Comparison of ENCODE assay signal across 12 cellular contexts in genomic region chr2:54728669-54729120, GRCh38. TPM values are rescaled to one million over a fixed set of nuclear protein-coding genes. Genes with fewer than 3 reads are reported as not detected.
DNase-seq lines count a peak whose midpoint lies in the region; ATAC-seq and TF ChIP-seq lines count a peak whose summit lies in the region.
"Had no signal": no experiment of that assay in that cellular context is flagged by ENCODE, and none has a peak within 500 bp of the region (broad histone marks: within the 10 kb centered on the region; RNA-seq: fewer than 3 reads in every experiment).

No MANE protein-coding gene starts in this region.

- H3K27ac ChIP-seq in brain microvascular endothelial cell, result no peak overlapping the region
- H3K27ac ChIP-seq: HL-60, upper lobe of right lung, WERI-Rb-1 had no signal

- peak; percentile 33 for TF ChIP-seq CTCF in brain microvascular endothelial cell (IDR thresholded peaks at IDR 0.05; ENCODE audit: low read depth, low read length, missing control alignments)

- intact Hi-C loops in left colon (cut with DNase I, micrococcal nuclease), result loop anchor here in 1 of 2 donors (10.0 kb wide), 1 partner anchor 106 kb away; no protein-coding TSS in a partner anchor

- peak; percentile 38 for DNase-seq in Caki2 (ENCODE audit: low read depth)
- DNase-seq in LHCN-M2 (ENCODE audit: low read depth), result peak; percentile 94
- DNase-seq in brain microvascular endothelial cell, result peak; percentile 88
- no peak for DNase-seq in left colon
- no peak for DNase-seq in activated CD4-positive, alpha-beta T cell treated with anti-CD3 and anti-CD28 coated beads, Interleukin-2, amount 50 U/mL, for 4 hours
- no peak for DNase-seq in NCI-H345 treated with DMSO at 0.1 percent for 48 hours (lab: John Stamatoyannopoulos, UW; ENCODE audit: unreplicated experiment)
- DNase-seq: activated effector memory CD4-positive, alpha-beta T cell treated with Interleukin-2 at 50 U/mL for 16 hours; upper lobe of right lung; WERI-Rb-1 had no signal

- ATAC-seq in left colon, result peak; percentile 39
- no peak for ATAC-seq in HG03139 (IDR thresholded peaks at IDR 0.05; ENCODE audit: unreplicated experiment)
- no peak for ATAC-seq in HG03097 (IDR thresholded peaks at IDR 0.05; ENCODE audit: low FRiP score, unreplicated experiment)
- ATAC-seq: upper lobe of right lung had no signal

- H3K4me3 ChIP-seq in brain microvascular endothelial cell (ENCODE audit: low read depth, low read length), result no peak overlapping the region
- H3K4me3 ChIP-seq: upper lobe of right lung had no signal

- no peaks in the 10 kb centered on the region for H3K36me3 ChIP-seq in brain microvascular endothelial cell (replicated peaks)
- H3K36me3 ChIP-seq: upper lobe of right lung, WERI-Rb-1 had no signal

- H3K27me3 ChIP-seq in brain microvascular endothelial cell (replicated peaks), result peaks cover 4% of the 10 kb centered on the region

- in situ Hi-C loops in Caki2 (cut with HindIII; ENCODE audit: low pct_unique_long_range_greater_than_20kb, low sequenced_read_pairs), result no loop called here
- in situ Hi-C loops in brain microvascular endothelial cell (cut with HindIII; ENCODE audit: low pct_ligation_motif_present, low sequenced_read_pairs), result no loop called here

RNA-seq across cellular contexts. Expression of gene EML6, which starts 5.2 kb away (rescaled TPM):
- not detected in 2 replicates for total RNA-seq in Caki2 (2014; rRNA removed; shearing (Covaris generic); ENCODE audit: low replicate concordance)
- total RNA-seq in LHCN-M2 (2014; rRNA removed) (0.32 and 0.34 TPM in 2 replicates), left colon (1 to 10 TPM; 3.2 to 6.8 TPM)
- polyA plus RNA-seq in LHCN-M2 (2012), result 0.17 TPM

Comparison
In these comparisons a context has a peak if more than half of its experiments do, and no peak if none do; other contexts are left out.
1. DNase-seq: peak in Caki2 (single experiment), LHCN-M2 (single experiment) and brain microvascular endothelial cell (single experiment); none in left colon (0 of 2), activated CD4-positive, alpha-beta T cell treated with anti-CD3 and anti-CD28 coated beads, Interleukin-2, amount 50 U/mL, for 4 hours (0 of 2) and NCI-H345 treated with DMSO at 0.1 percent for 48 hours (single experiment).